In genomic region chr1:36814774-36815173, GRCh38 we compare ENCODE assay signal across 1 cellular context.
TF ChIP-seq lines count a peak whose summit lies in the region.

No MANE protein-coding gene starts in this region.

TF ChIP-seq in HepG2, 621 proteins besides CTCF, POLR2A, EP300 and RAD21:
- TF ChIP-seq ZNF407 (CRISPR knock-in tag; IDR thresholded peaks at IDR 0.05; ENCODE audit: not compliant biosample characterization) (no peak), MNT (IDR thresholded peaks at IDR 0.05) (peak; percentile 98), ATF7-NPFF (CRISPR knock-in tag; IDR thresholded peaks at IDR 0.05; ENCODE audit: low read depth) (no peak), SMC3 (IDR thresholded peaks at IDR 0.05; ENCODE audit: low read length) (no peak), KLF13 (CRISPR knock-in tag; IDR thresholded peaks at IDR 0.05) (no peak), JARID2 (CRISPR knock-in tag; IDR thresholded peaks at IDR 0.05; ENCODE audit: insufficient replicate concordance) (no peak)
- TF ChIP-seq, protein P1, sequence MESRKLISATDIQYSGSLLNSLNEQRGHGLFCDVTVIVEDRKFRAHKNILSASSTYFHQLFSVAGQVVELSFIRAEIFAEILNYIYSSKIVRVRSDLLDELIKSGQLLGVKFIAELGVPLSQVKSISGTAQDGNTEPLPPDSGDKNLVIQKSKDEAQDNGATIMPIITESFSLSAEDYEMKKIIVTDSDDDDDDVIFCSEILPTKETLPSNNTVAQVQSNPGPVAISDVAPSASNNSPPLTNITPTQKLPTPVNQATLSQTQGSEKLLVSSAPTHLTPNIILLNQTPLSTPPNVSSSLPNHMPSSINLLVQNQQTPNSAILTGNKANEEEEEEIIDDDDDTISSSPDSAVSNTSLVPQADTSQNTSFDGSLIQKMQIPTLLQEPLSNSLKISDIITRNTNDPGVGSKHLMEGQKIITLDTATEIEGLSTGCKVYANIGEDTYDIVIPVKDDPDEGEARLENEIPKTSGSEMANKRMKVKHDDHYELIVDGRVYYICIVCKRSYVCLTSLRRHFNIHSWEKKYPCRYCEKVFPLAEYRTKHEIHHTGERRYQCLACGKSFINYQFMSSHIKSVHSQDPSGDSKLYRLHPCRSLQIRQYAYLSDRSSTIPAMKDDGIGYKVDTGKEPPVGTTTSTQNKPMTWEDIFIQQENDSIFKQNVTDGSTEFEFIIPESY (CRISPR knock-in tag; IDR thresholded peaks at IDR 0.05), result no peak
- TF ChIP-seq, protein P2, sequence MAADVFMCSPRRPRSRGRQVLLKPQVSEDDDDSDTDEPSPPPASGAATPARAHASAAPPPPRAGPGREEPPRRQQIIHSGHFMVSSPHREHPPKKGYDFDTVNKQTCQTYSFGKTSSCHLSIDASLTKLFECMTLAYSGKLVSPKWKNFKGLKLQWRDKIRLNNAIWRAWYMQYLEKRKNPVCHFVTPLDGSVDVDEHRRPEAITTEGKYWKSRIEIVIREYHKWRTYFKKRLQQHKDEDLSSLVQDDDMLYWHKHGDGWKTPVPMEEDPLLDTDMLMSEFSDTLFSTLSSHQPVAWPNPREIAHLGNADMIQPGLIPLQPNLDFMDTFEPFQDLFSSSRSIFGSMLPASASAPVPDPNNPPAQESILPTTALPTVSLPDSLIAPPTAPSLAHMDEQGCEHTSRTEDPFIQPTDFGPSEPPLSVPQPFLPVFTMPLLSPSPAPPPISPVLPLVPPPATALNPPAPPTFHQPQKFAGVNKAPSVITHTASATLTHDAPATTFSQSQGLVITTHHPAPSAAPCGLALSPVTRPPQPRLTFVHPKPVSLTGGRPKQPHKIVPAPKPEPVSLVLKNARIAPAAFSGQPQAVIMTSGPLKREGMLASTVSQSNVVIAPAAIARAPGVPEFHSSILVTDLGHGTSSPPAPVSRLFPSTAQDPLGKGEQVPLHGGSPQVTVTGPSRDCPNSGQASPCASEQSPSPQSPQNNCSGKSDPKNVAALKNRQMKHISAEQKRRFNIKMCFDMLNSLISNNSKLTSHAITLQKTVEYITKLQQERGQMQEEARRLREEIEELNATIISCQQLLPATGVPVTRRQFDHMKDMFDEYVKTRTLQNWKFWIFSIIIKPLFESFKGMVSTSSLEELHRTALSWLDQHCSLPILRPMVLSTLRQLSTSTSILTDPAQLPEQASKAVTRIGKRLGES (CRISPR knock-in tag; IDR thresholded peaks at IDR 0.05; ENCODE audit: borderline replicate concordance), result no peak
TF ChIP-seq in HepG2: peak in this region for 1.
